ENCODE assay signal across 2 cellular contexts in the genomic region with DNA sequence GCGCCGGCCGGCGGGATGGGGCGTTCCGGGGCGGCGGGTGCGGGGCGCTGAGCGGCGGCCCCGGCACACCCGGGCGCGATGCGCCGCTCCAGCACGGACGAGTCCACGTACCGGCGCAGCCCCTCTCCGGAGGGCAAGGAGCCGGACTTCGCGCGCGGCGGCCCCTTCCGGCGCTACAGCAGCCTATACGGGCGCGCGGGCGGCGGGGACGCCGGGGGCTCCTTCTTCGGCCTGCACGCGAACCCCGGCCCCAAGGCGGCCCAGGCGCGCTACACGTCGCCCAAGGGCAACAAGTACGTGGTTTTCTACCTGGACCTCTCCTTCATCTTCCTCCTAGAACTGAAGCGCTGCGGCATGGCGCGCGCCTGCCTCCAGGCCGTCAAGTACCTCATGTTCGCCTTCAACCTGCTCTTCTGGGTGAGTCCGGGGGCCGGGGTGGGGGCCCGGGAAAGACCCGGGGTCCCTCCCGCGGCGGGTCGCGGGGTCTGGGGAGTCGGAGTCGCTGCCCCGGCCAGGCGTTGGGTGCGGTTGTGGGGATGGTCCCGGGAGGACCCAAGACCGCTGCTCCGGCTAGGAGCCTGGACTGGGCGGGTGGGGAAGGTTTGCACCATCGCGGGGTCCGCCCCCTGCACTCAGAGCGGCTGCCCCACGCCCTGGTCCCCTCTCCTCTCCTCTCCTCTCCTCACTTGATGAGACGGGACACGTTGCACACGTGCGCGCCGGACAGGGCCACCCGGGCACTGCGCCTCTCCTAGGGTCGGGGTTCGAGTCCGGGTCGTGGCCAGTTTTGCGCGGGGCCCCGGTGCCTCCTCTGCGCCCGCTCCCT.
TF ChIP-seq lines count a peak whose summit lies in the region.

No MANE protein-coding gene starts in this region.

TF ChIP-seq in IMR-90, 13 proteins besides CTCF, POLR2A, EP300 and RAD21:
- TF ChIP-seq, protein P1, sequence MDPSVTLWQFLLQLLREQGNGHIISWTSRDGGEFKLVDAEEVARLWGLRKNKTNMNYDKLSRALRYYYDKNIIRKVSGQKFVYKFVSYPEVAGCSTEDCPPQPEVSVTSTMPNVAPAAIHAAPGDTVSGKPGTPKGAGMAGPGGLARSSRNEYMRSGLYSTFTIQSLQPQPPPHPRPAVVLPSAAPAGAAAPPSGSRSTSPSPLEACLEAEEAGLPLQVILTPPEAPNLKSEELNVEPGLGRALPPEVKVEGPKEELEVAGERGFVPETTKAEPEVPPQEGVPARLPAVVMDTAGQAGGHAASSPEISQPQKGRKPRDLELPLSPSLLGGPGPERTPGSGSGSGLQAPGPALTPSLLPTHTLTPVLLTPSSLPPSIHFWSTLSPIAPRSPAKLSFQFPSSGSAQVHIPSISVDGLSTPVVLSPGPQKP (IDR thresholded peaks at IDR 0.05; ENCODE audit: borderline replicate concordance, low read depth, low read length) = no peak
- no peak for TF ChIP-seq RCOR1 (IDR thresholded peaks at IDR 0.05; ENCODE audit: insufficient replicate concordance, low read length)
- TF ChIP-seq RFX5 (IDR thresholded peaks at IDR 0.05; ENCODE audit: low read depth, low read length) = no peak
- no peak for TF ChIP-seq SMC3 (IDR thresholded peaks at IDR 0.05; ENCODE audit: low read depth, low read length)
- 0 out of 2 replicates have a peak, but pooled peaks have one; percentile 1 for TF ChIP-seq MAZ (IDR thresholded peaks at IDR 0.05; ENCODE audit: borderline replicate concordance, low read depth, low read length)
- no peak for TF ChIP-seq CHD1 (IDR thresholded peaks at IDR 0.05; ENCODE audit: low read depth, low read length)
- TF ChIP-seq, protein P2, sequence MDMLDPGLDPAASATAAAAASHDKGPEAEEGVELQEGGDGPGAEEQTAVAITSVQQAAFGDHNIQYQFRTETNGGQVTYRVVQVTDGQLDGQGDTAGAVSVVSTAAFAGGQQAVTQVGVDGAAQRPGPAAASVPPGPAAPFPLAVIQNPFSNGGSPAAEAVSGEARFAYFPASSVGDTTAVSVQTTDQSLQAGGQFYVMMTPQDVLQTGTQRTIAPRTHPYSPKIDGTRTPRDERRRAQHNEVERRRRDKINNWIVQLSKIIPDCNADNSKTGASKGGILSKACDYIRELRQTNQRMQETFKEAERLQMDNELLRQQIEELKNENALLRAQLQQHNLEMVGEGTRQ (IDR thresholded peaks at IDR 0.05; ENCODE audit: low read depth, low read length) = no peak

TF ChIP-seq in endothelial cell of umbilical vein, 7 proteins besides CTCF, POLR2A, EP300 and RAD21:
- TF ChIP-seq POLR2AphosphoS5 (IDR thresholded peaks at IDR 0.05; ENCODE audit: insufficient read depth, low read depth, low read length) (no peak), MYC (IDR thresholded peaks at IDR 0.05; ENCODE audit: low read depth, low read length) (no peak), JUN (IDR thresholded peaks at IDR 0.05; ENCODE audit: borderline replicate concordance, insufficient read depth, insufficient read length, low read depth) (no peak), GATA2 (IDR thresholded peaks at IDR 0.05; ENCODE audit: insufficient read depth, insufficient read length, low read depth, low read length) (no peak), EZH2 (IDR thresholded peaks at IDR 0.05; ENCODE audit: borderline replicate concordance, low read depth, low read length, severe bottlenecking) (no peak), FOS (IDR thresholded peaks at IDR 0.05; ENCODE audit: borderline replicate concordance, insufficient read depth, low read length) (no peak)
- TF ChIP-seq, protein P3, sequence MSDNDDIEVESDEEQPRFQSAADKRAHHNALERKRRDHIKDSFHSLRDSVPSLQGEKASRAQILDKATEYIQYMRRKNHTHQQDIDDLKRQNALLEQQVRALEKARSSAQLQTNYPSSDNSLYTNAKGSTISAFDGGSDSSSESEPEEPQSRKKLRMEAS (IDR thresholded peaks at IDR 0.05; ENCODE audit: insufficient read depth, insufficient read length) = no peak
